ENCODE assay signal across 17 cellular contexts in genomic region chr4:89724716-89725115, GRCh38.
A peak's percentile ranks its signal among the peaks of the same experiment; 100 is the strongest.
DNase-seq lines count a peak whose midpoint lies in the region; TF ChIP-seq lines count a peak whose summit lies in the region.
"Had no signal": no experiment of that assay in that cellular context is flagged by ENCODE, and none has a peak within 500 bp of the region (broad histone marks: within the 10 kb centered on the region; RNA-seq: fewer than 3 reads in every experiment).

No MANE protein-coding gene starts in this region.

- H3K4me3 Mint-ChIP-seq in T-helper 2 cell treated with Interferon-gamma antibody and Interleukin-4, amounts not matched to agents 5 μg/mL and 100 μg/mL, for 36 hours = no peak overlapping the region
- H3K4me3 Mint-ChIP-seq: type B pancreatic cell had no signal

- no peaks in the 10 kb centered on the region for H3K36me3 Mint-ChIP-seq in T-helper 2 cell treated with Interferon-gamma antibody and Interleukin-4, amounts not matched to agents 5 μg/mL and 100 μg/mL, for 36 hours (ENCODE audit: low read depth)

- no peaks in the 10 kb centered on the region for H3K9me3 ChIP-seq in AG04450 (ENCODE audit: control insufficient read depth, insufficient read depth, low read length)
- H3K9me3 ChIP-seq: esophagus muscularis mucosa, prostate gland had no signal

- CTCF ChIA-PET in AG04450 (lab: Charles Lee) = no interaction called here

- DNase-seq in AG04450 (ENCODE audit: low read depth, low spot score) (peak; percentile 48), HT1080 (ENCODE audit: low read depth) (peak; percentile 88), astrocyte of the hippocampus (ENCODE audit: low read depth, low spot score) (peak; percentile 12), iris pigment epithelial cell (ENCODE audit: low read depth) (peak; percentile 83), nucleus accumbens (lab: John Stamatoyannopoulos, UW) (no peak), G401 (ENCODE audit: low spot score) (no peak), NCI-H524 (lab: John Stamatoyannopoulos, UW) (no peak)
- no peak for DNase-seq in T-helper 2 cell treated with Interferon-gamma antibody and Interleukin-4, amounts not matched to agents 5 μg/mL and 100 μg/mL, for 36 hours (ENCODE audit: low spot score)
- DNase-seq: activated naive CD4-positive, alpha-beta T cell treated with Interleukin-2 at 50 U/mL for 16 hours; cerebellar nuclear complex; GOT3; NCI-H446; SIG-M5; stimulated activated CD4-positive, alpha-beta T cell treated with anti-CD3 and anti-CD28 coated beads, Interleukin-1b, Interleukin-23, amount 100 ng/mL, for 48 hours had no signal

- no peak overlapping the region for H3K4me3 ChIP-seq in AG04450 (ENCODE audit: low read depth, low read length)
- H3K4me3 ChIP-seq: esophagus muscularis mucosa, prostate gland had no signal

- POLR2A ChIA-PET in AG04450 (lab: Yijun Ruan, JAX) = no interaction called here

- H3K27me3 Mint-ChIP-seq in T-helper 2 cell treated with Interferon-gamma antibody and Interleukin-4, amounts not matched to agents 5 μg/mL and 100 μg/mL, for 36 hours (ENCODE audit: low read depth) = no peaks in the 10 kb centered on the region

- no peaks in the 10 kb centered on the region for H3K9me3 Mint-ChIP-seq in T-helper 2 cell treated with Interferon-gamma antibody and Interleukin-4, amounts not matched to agents 5 μg/mL and 100 μg/mL, for 36 hours
- H3K9me3 Mint-ChIP-seq: type B pancreatic cell had no signal

- no peaks in the 10 kb centered on the region for H3K27me3 ChIP-seq in AG04450 (ENCODE audit: control insufficient read depth, insufficient read depth, low read length)
- H3K27me3 ChIP-seq: esophagus muscularis mucosa had no signal

- H3K4me1 Mint-ChIP-seq in T-helper 2 cell treated with Interferon-gamma antibody and Interleukin-4, amounts not matched to agents 5 μg/mL and 100 μg/mL, for 36 hours (ENCODE audit: low read depth) = no peaks in the 10 kb centered on the region

- H3K27ac ChIP-seq in AG04450 (ENCODE audit: low read depth, low read length) = no peak overlapping the region
- H3K27ac ChIP-seq: esophagus muscularis mucosa, prostate gland had no signal

- H3K27ac Mint-ChIP-seq in T-helper 2 cell treated with Interferon-gamma antibody and Interleukin-4, amounts not matched to agents 5 μg/mL and 100 μg/mL, for 36 hours = no peak overlapping the region
- H3K27ac Mint-ChIP-seq: type B pancreatic cell had no signal

- TF ChIP-seq CTCF in AG04450 (IDR thresholded peaks at IDR 0.05; ENCODE audit: low read depth, low read length) = no peak

- in situ Hi-C loops in G401 (cut with HindIII; ENCODE audit: low sequenced_read_pairs) = no loop called here

Comparison
In these comparisons a context has a peak if more than half of its experiments do, and no peak if none do; other contexts are left out.
1. DNase-seq: peak in AG04450 (single experiment), HT1080 (single experiment), astrocyte of the hippocampus (single experiment) and iris pigment epithelial cell (single experiment); none in nucleus accumbens (0 of 56), G401 (single experiment), NCI-H524 (0 of 2) and T-helper 2 cell treated with Interferon-gamma antibody and Interleukin-4, amounts not matched to agents 5 μg/mL and 100 μg/mL, for 36 hours (single experiment).